ENCODE assay signal across 1 cellular context in the genomic region with DNA sequence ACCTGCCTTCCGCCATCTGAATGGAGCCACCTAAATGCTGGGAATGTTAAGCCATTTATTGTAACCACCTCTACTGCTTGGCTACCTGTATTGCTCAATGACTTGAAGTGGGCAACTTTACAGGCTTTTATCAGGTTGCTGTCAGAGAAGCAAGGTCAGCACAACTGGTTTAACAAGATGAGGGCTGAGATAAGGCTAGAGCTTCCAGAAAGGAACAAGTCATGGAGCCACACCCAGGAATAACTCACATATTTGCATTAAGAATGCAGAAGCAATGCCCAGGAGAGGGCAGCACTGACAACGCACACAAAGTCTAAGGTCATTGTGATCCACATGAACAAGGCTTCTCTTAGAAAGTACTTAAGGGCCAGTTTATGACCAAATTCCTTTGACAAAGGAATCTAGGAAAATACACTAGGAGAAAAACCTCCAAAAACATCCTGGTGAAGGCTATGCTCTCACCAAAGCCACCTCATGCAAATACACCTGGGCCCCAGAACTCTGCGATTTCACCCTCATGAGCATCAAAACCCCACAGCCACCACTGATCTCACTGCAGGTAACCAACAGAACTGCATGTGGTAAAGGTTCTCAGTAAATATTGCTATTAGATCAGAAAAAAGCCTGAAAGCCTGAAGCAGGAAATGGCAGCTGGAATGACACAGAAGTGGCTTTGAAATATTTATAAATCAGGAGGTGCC.
A peak's percentile ranks its signal among the peaks of the same experiment; 100 is the strongest.
TF ChIP-seq lines count a peak whose summit lies in the region.

No MANE protein-coding gene starts in this region.

TF ChIP-seq in K562, 482 proteins besides CTCF, POLR2A, EP300 and RAD21 (continues in another document):
- TF ChIP-seq TAF7 (tag; IDR thresholded peaks at IDR 0.05) (no peak), HNRNPH1 (optimal IDR thresholded peaks at IDR 0.05; ENCODE audit: low read depth, low read length) (no peak), CCNT2 (IDR thresholded peaks at IDR 0.05; ENCODE audit: borderline replicate concordance, extremely low read depth, insufficient read length, low read depth, low read length) (no peak), GTF2F1 (IDR thresholded peaks at IDR 0.05; ENCODE audit: low read depth, low read length) (no peak), HEY1 (CRISPR knock-in tag; IDR thresholded peaks at IDR 0.05; ENCODE audit: borderline replicate concordance) (no peak), TEAD4 (IDR thresholded peaks at IDR 0.05; ENCODE audit: low read length) (peak; percentile 60), TEAD4 (CRISPR knock-in tag; IDR thresholded peaks at IDR 0.05; ENCODE audit: borderline replicate concordance) (no peak), LCOR (CRISPR knock-in tag; IDR thresholded peaks at IDR 0.05) (no peak), GATA2 (CRISPR knock-in tag; IDR thresholded peaks at IDR 0.05) (peak; percentile 66), RBM34 (IDR thresholded peaks at IDR 0.05; ENCODE audit: borderline replicate concordance, insufficient read depth, low read length) (no peak), TAF9B (IDR thresholded peaks at IDR 0.05; ENCODE audit: partially characterized antibody) (peak; percentile 26), ELF2 (CRISPR knock-in tag; IDR thresholded peaks at IDR 0.05) (no peak), SMARCC2 (IDR thresholded peaks at IDR 0.05; ENCODE audit: low read depth) (no peak), ZNF316 (IDR thresholded peaks at IDR 0.05) (peak; percentile 93), MAFG (tag; conservative IDR thresholded peaks at IDR 0.05) (peak; percentile 87), MYC (IDR thresholded peaks at IDR 0.05; ENCODE audit: low read depth, low read length) (0 out of 2 replicates have a peak, but pooled peaks have one; percentile 11), MYC (CRISPR knock-in tag; IDR thresholded peaks at IDR 0.05; ENCODE audit: borderline replicate concordance, low read depth) (no peak), KLF13 (tag; IDR thresholded peaks at IDR 0.05; ENCODE audit: borderline replicate concordance, low read depth) (no peak), JUND (IDR thresholded peaks at IDR 0.05; ENCODE audit: borderline replicate concordance, low read depth, low read length) (peak; percentile 32; the same call in 1 of the 2 replicates), JUND (tag; IDR thresholded peaks at IDR 0.05; ENCODE audit: borderline replicate concordance, low read depth, low read length) (peak; percentile 36; the same call in 1 of the 3 replicates), DIDO1 (tag; IDR thresholded peaks at IDR 0.05; ENCODE audit: low read depth) (no peak), ZC3H11A (IDR thresholded peaks at IDR 0.05; ENCODE audit: low read depth, low read length) (no peak), ZNF253 (CRISPR knock-in tag; conservative IDR thresholded peaks at IDR 0.05) (no peak)
- TF ChIP-seq, protein P1, sequence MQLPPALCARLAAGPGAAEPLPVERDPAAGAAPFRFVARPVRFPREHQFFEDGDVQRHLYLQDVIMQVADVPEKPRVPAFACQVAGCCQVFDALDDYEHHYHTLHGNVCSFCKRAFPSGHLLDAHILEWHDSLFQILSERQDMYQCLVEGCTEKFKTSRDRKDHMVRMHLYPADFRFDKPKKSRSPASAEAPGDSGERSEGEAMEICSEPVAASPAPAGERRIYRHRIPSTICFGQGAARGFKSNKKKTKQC (CRISPR knock-in tag; IDR thresholded peaks at IDR 0.05) = no peak
- TF ChIP-seq, protein P2, sequence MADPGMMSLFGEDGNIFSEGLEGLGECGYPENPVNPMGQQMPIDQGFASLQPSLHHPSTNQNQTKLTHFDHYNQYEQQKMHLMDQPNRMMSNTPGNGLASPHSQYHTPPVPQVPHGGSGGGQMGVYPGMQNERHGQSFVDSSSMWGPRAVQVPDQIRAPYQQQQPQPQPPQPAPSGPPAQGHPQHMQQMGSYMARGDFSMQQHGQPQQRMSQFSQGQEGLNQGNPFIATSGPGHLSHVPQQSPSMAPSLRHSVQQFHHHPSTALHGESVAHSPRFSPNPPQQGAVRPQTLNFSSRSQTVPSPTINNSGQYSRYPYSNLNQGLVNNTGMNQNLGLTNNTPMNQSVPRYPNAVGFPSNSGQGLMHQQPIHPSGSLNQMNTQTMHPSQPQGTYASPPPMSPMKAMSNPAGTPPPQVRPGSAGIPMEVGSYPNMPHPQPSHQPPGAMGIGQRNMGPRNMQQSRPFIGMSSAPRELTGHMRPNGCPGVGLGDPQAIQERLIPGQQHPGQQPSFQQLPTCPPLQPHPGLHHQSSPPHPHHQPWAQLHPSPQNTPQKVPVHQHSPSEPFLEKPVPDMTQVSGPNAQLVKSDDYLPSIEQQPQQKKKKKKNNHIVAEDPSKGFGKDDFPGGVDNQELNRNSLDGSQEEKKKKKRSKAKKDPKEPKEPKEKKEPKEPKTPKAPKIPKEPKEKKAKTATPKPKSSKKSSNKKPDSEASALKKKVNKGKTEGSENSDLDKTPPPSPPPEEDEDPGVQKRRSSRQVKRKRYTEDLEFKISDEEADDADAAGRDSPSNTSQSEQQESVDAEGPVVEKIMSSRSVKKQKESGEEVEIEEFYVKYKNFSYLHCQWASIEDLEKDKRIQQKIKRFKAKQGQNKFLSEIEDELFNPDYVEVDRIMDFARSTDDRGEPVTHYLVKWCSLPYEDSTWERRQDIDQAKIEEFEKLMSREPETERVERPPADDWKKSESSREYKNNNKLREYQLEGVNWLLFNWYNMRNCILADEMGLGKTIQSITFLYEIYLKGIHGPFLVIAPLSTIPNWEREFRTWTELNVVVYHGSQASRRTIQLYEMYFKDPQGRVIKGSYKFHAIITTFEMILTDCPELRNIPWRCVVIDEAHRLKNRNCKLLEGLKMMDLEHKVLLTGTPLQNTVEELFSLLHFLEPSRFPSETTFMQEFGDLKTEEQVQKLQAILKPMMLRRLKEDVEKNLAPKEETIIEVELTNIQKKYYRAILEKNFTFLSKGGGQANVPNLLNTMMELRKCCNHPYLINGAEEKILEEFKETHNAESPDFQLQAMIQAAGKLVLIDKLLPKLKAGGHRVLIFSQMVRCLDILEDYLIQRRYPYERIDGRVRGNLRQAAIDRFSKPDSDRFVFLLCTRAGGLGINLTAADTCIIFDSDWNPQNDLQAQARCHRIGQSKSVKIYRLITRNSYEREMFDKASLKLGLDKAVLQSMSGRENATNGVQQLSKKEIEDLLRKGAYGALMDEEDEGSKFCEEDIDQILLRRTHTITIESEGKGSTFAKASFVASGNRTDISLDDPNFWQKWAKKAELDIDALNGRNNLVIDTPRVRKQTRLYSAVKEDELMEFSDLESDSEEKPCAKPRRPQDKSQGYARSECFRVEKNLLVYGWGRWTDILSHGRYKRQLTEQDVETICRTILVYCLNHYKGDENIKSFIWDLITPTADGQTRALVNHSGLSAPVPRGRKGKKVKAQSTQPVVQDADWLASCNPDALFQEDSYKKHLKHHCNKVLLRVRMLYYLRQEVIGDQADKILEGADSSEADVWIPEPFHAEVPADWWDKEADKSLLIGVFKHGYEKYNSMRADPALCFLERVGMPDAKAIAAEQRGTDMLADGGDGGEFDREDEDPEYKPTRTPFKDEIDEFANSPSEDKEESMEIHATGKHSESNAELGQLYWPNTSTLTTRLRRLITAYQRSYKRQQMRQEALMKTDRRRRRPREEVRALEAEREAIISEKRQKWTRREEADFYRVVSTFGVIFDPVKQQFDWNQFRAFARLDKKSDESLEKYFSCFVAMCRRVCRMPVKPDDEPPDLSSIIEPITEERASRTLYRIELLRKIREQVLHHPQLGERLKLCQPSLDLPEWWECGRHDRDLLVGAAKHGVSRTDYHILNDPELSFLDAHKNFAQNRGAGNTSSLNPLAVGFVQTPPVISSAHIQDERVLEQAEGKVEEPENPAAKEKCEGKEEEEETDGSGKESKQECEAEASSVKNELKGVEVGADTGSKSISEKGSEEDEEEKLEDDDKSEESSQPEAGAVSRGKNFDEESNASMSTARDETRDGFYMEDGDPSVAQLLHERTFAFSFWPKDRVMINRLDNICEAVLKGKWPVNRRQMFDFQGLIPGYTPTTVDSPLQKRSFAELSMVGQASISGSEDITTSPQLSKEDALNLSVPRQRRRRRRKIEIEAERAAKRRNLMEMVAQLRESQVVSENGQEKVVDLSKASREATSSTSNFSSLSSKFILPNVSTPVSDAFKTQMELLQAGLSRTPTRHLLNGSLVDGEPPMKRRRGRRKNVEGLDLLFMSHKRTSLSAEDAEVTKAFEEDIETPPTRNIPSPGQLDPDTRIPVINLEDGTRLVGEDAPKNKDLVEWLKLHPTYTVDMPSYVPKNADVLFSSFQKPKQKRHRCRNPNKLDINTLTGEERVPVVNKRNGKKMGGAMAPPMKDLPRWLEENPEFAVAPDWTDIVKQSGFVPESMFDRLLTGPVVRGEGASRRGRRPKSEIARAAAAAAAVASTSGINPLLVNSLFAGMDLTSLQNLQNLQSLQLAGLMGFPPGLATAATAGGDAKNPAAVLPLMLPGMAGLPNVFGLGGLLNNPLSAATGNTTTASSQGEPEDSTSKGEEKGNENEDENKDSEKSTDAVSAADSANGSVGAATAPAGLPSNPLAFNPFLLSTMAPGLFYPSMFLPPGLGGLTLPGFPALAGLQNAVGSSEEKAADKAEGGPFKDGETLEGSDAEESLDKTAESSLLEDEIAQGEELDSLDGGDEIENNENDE (IDR thresholded peaks at IDR 0.05; ENCODE audit: low read depth, low read length) = no peak
- TF ChIP-seq, protein P3, sequence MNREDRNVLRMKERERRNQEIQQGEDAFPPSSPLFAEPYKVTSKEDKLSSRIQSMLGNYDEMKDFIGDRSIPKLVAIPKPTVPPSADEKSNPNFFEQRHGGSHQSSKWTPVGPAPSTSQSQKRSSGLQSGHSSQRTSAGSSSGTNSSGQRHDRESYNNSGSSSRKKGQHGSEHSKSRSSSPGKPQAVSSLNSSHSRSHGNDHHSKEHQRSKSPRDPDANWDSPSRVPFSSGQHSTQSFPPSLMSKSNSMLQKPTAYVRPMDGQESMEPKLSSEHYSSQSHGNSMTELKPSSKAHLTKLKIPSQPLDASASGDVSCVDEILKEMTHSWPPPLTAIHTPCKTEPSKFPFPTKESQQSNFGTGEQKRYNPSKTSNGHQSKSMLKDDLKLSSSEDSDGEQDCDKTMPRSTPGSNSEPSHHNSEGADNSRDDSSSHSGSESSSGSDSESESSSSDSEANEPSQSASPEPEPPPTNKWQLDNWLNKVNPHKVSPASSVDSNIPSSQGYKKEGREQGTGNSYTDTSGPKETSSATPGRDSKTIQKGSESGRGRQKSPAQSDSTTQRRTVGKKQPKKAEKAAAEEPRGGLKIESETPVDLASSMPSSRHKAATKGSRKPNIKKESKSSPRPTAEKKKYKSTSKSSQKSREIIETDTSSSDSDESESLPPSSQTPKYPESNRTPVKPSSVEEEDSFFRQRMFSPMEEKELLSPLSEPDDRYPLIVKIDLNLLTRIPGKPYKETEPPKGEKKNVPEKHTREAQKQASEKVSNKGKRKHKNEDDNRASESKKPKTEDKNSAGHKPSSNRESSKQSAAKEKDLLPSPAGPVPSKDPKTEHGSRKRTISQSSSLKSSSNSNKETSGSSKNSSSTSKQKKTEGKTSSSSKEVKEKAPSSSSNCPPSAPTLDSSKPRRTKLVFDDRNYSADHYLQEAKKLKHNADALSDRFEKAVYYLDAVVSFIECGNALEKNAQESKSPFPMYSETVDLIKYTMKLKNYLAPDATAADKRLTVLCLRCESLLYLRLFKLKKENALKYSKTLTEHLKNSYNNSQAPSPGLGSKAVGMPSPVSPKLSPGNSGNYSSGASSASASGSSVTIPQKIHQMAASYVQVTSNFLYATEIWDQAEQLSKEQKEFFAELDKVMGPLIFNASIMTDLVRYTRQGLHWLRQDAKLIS (CRISPR knock-in tag; IDR thresholded peaks at IDR 0.05) = no peak
- TF ChIP-seq, protein P4, sequence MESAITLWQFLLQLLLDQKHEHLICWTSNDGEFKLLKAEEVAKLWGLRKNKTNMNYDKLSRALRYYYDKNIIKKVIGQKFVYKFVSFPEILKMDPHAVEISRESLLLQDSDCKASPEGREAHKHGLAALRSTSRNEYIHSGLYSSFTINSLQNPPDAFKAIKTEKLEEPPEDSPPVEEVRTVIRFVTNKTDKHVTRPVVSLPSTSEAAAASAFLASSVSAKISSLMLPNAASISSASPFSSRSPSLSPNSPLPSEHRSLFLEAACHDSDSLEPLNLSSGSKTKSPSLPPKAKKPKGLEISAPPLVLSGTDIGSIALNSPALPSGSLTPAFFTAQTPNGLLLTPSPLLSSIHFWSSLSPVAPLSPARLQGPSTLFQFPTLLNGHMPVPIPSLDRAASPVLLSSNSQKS (CRISPR knock-in tag; IDR thresholded peaks at IDR 0.05) = no peak
- TF ChIP-seq, protein P5, sequence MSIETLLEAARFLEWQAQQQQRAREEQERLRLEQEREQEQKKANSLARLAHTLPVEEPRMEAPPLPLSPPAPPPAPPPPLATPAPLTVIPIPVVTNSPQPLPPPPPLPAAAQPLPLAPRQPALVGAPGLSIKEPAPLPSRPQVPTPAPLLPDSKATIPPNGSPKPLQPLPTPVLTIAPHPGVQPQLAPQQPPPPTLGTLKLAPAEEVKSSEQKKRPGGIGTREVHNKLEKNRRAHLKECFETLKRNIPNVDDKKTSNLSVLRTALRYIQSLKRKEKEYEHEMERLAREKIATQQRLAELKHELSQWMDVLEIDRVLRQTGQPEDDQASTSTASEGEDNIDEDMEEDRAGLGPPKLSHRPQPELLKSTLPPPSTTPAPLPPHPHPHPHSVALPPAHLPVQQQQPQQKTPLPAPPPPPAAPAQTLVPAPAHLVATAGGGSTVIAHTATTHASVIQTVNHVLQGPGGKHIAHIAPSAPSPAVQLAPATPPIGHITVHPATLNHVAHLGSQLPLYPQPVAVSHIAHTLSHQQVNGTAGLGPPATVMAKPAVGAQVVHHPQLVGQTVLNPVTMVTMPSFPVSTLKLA (conservative IDR thresholded peaks at IDR 0.05) = 0 out of 4 replicates have a peak, but pooled peaks of 1 of the 2 experiments have one; percentile 6
- TF ChIP-seq, protein P6, sequence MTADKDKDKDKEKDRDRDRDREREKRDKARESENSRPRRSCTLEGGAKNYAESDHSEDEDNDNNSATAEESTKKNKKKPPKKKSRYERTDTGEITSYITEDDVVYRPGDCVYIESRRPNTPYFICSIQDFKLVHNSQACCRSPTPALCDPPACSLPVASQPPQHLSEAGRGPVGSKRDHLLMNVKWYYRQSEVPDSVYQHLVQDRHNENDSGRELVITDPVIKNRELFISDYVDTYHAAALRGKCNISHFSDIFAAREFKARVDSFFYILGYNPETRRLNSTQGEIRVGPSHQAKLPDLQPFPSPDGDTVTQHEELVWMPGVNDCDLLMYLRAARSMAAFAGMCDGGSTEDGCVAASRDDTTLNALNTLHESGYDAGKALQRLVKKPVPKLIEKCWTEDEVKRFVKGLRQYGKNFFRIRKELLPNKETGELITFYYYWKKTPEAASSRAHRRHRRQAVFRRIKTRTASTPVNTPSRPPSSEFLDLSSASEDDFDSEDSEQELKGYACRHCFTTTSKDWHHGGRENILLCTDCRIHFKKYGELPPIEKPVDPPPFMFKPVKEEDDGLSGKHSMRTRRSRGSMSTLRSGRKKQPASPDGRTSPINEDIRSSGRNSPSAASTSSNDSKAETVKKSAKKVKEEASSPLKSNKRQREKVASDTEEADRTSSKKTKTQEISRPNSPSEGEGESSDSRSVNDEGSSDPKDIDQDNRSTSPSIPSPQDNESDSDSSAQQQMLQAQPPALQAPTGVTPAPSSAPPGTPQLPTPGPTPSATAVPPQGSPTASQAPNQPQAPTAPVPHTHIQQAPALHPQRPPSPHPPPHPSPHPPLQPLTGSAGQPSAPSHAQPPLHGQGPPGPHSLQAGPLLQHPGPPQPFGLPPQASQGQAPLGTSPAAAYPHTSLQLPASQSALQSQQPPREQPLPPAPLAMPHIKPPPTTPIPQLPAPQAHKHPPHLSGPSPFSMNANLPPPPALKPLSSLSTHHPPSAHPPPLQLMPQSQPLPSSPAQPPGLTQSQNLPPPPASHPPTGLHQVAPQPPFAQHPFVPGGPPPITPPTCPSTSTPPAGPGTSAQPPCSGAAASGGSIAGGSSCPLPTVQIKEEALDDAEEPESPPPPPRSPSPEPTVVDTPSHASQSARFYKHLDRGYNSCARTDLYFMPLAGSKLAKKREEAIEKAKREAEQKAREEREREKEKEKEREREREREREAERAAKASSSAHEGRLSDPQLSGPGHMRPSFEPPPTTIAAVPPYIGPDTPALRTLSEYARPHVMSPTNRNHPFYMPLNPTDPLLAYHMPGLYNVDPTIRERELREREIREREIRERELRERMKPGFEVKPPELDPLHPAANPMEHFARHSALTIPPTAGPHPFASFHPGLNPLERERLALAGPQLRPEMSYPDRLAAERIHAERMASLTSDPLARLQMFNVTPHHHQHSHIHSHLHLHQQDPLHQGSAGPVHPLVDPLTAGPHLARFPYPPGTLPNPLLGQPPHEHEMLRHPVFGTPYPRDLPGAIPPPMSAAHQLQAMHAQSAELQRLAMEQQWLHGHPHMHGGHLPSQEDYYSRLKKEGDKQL (CRISPR knock-in tag; IDR thresholded peaks at IDR 0.05; ENCODE audit: borderline replicate concordance) = no peak
